8 cellular contexts compared by ENCODE assay signal in the genomic region with DNA sequence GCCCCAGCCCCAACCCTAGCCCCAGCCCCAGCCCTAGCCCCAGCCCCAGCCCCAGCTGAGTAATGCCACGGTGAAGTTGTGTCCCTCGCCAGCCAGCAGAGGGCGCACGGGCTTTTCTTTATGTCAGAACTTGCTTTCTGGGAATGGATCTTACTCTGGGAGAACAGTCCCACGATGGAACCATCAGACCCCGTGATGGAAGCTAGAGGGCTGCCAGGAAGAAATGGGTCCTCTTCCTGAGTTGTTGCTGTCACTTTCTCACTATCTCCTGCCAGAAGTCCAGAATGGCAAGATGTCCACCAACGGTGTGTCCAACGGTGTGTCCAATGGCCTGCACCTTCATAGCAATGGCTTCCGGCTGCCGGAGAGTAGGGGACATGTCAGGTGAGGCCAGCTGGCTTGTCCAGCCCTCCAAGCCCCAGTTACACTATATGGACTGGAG. TPM values are rescaled to one million over a fixed set of nuclear protein-coding genes. Genes with fewer than 3 reads are reported as not detected.
A peak's percentile ranks its signal among the peaks of the same experiment; 100 is the strongest.
DNase-seq lines count a peak whose midpoint lies in the region; ATAC-seq, FAIRE-seq and TF ChIP-seq lines count a peak whose summit lies in the region.

No MANE protein-coding gene starts in this region.

- peaks cover 24 to 32% of the 10 kb centered on the region in 2 experiments for H3K4me1 Mint-ChIP-seq in H9

- DNase-seq in AML-193 (lab: John Stamatoyannopoulos, UW) (peak; percentile 18 to 21), H9 (peak; percentile 75), RWPE2 (ENCODE audit: low spot score) (no peak), activated gamma-delta T cell (lab: John Stamatoyannopoulos, UW) (peak; percentile 19), frontal cortex (ENCODE audit: low spot score in 2 of 2) (peak; percentile 66 to 82), omental fat pad (ENCODE audit: low spot score) (peak; percentile 65), superior temporal gyrus (ENCODE audit: extremely low spot score) (peak; percentile 79)

- H3K4me3 Mint-ChIP-seq in H9 = no peak overlapping the region

- no peak overlapping the region for H4K8ac ChIP-seq in H9 (replicated peaks; ENCODE audit: insufficient read length, low read depth, low read length)

- no peaks in the 10 kb centered on the region for H3K27me3 Mint-ChIP-seq in H9 (ENCODE audit: low read depth)

- no peak overlapping the region for H3K4ac ChIP-seq in H9 (ENCODE audit: low read depth, low read length)

- H2AFZ ChIP-seq in H9 (ENCODE audit: low read length) = no peak overlapping the region

- TF ChIP-seq CTCF in H9 (conservative IDR thresholded peaks at IDR 0.05) (peak; percentile 67), RWPE2 (IDR thresholded peaks at IDR 0.05; ENCODE audit: poor library complexity, severe bottlenecking) (peak; percentile 82), omental fat pad (IDR thresholded peaks at IDR 0.05) (no peak)

- no peak overlapping the region for H4K5ac ChIP-seq in H9 (ENCODE audit: insufficient read length, low read depth, low read length)

- no peak overlapping the region for H3K14ac ChIP-seq in H9 (ENCODE audit: insufficient read depth, low read length)

- H2BK20ac ChIP-seq in H9 (ENCODE audit: low read depth, low read length, poor library complexity, severe bottlenecking) = no peak overlapping the region

- H2BK5ac ChIP-seq in H9 (ENCODE audit: insufficient read length, low read length) = no peak overlapping the region

- no peak overlapping the region for H2BK12ac ChIP-seq in H9 (ENCODE audit: insufficient read length, low read depth, low read length)

- H4K91ac ChIP-seq in H9 (ENCODE audit: insufficient read length, low read depth, low read length) = no peak overlapping the region

- FAIRE-seq in frontal cortex (lab: Jason Lieb, UNC) = no peak

- no peaks in the 10 kb centered on the region for H3K79me1 ChIP-seq in H9 (ENCODE audit: insufficient read depth, low read depth, low read length, poor library complexity, severe bottlenecking)

- no peaks in the 10 kb centered on the region for H3K23me2 ChIP-seq in H9 (ENCODE audit: insufficient read length, low read depth, low read length, poor library complexity, severe bottlenecking)

- H3K9me3 ChIP-seq in H9 (ENCODE audit: control insufficient read depth, low read depth, low read length) (no peaks in the 10 kb centered on the region), RWPE2 (ENCODE audit: severe bottlenecking) (no peaks in the 10 kb centered on the region)

- no peak overlapping the region for H2BK15ac ChIP-seq in H9 (ENCODE audit: low read depth, low read length)

- H3K27me3 ChIP-seq in H9 (ENCODE audit: insufficient read depth, low read length) (no peaks in the 10 kb centered on the region), RWPE2 (ENCODE audit: insufficient read depth, poor library complexity, severe bottlenecking) (no peaks in the 10 kb centered on the region)

- ATAC-seq in RWPE2 (ENCODE audit: low read depth) (0 out of 3 replicates have a peak, but pooled peaks have one; percentile 10), omental fat pad (ENCODE audit: low FRiP score) (no peak), GM21390 (IDR thresholded peaks at IDR 0.05; ENCODE audit: unreplicated experiment) (no peak)

- H3K4me1 ChIP-seq in H9 (ENCODE audit: insufficient read depth, low read length) = peaks cover 8% of the 10 kb centered on the region; the same call in 1 of the 2 replicates
- peaks cover 18% of the 10 kb centered on the region for H3K4me1 ChIP-seq in RWPE2 (ENCODE audit: insufficient read depth, poor library complexity, severe bottlenecking)

- no peak overlapping the region for H2AK5ac ChIP-seq in H9 (ENCODE audit: insufficient read length, low read length)

- no peak overlapping the region for H3K23ac ChIP-seq in H9 (ENCODE audit: insufficient read length, low read depth, low read length)

- no peak overlapping the region for H3K27ac Mint-ChIP-seq in H9

- H3K9me3 Mint-ChIP-seq in H9 = no peaks in the 10 kb centered on the region

- peaks cover 2% of the 10 kb centered on the region for H4K20me1 ChIP-seq in H9 (ENCODE audit: control insufficient read depth, insufficient read depth, insufficient read length)

- no peak overlapping the region for H3K4me2 ChIP-seq in H9 (ENCODE audit: insufficient read depth, insufficient read length, low read length)

- no peak overlapping the region for H3K18ac ChIP-seq in H9 (ENCODE audit: insufficient read length, low read depth, low read length)

- WGBS in H9 (ENCODE audit: extremely low coverage, insufficient read length, low lambda C conversion rate) = no CpG with 5 or more reads among the region's 10 CpGs

- H3K36me3 ChIP-seq in RWPE2 (ENCODE audit: low read depth) = peaks cover 18% of the 10 kb centered on the region

- no peaks in the 10 kb centered on the region for H3K79me2 ChIP-seq in H9 (ENCODE audit: insufficient read depth, low read length)

- no peak overlapping the region for H3K4me3 ChIP-seq in RWPE2 (ENCODE audit: severe bottlenecking)

- no peak overlapping the region for H2BK120ac ChIP-seq in H9 (ENCODE audit: low read depth, low read length, poor library complexity, severe bottlenecking)

- H3K27ac ChIP-seq in H9 (ENCODE audit: insufficient read length, low read depth, low read length) (no peak overlapping the region), RWPE2 (ENCODE audit: poor library complexity, severe bottlenecking) (no peak overlapping the region)

- H3K36me3 Mint-ChIP-seq in H9 (ENCODE audit: insufficient read depth in 1 of 3, low read depth in 3 of 3) = peaks cover 0 to 8% (median 5%) of the 10 kb centered on the region in 3 experiments; a peak in 3 of 7 replicates

- H3T11ph ChIP-seq in H9 (ENCODE audit: low read length) = no peak overlapping the region

- no peak overlapping the region for H3K56ac ChIP-seq in H9 (ENCODE audit: insufficient read length, low read depth, low read length)

- no peak overlapping the region for H3K9ac ChIP-seq in H9 (ENCODE audit: extremely low read depth, insufficient read length, low read length)

RNA-seq across cellular contexts. Expression of a gene that starts 25.2 kb away (rescaled TPM):
- 36.8 and 37.0 TPM in 2 replicates for total RNA-seq in H9 (2021)
- 19.6 TPM for total RNA-seq in frontal cortex
- total RNA-seq in omental fat pad = 10 to 100 TPM; 17.3 to 27.1 (median 23.7) TPM

RNA-seq across cellular contexts. Expression of a gene that starts 45.0 kb away (rescaled TPM):
- total RNA-seq in H9 (2021) (12.0 and 13.0 TPM in 2 replicates), frontal cortex (not detected), omental fat pad (1 to 10 TPM; 1.2 to 4.3 (median 1.9) TPM)

Comparison
In these comparisons a context has a peak if more than half of its experiments do, and no peak if none do; other contexts are left out.
1. CTCF ChIP-seq: peak in H9 (single experiment) and RWPE2 (single experiment); none in omental fat pad (0 of 3).